In genomic region chr14:59189822-59190368, GRCh38 we compare ENCODE assay signal across 8 cellular contexts. TPM values are rescaled to one million over a fixed set of nuclear protein-coding genes. Genes with fewer than 3 reads are reported as not detected.
DNase-seq lines count a peak whose midpoint lies in the region; ATAC-seq and TF ChIP-seq lines count a peak whose summit lies in the region.

No MANE protein-coding gene starts in this region.

- H3K4me3 ChIP-seq in AG09309 (ENCODE audit: control insufficient read depth, low read depth, low read length): peak overlapping the region; percentile 96

- peaks cover 6% of the 10 kb centered on the region for H3K27me3 Mint-ChIP-seq in activated CD4-positive, alpha-beta T cell treated with anti-CD3 and anti-CD28 coated beads for 36 hours

- peak; percentile 67 for DNase-seq in AG09309 (ENCODE audit: low read depth)
- peak; percentile 87 to 90 for DNase-seq in NCI-H446 (lab: John Stamatoyannopoulos, UW)
- DNase-seq in activated CD4-positive, alpha-beta T cell treated with anti-CD3 and anti-CD28 coated beads for 36 hours: peak; percentile 88
- DNase-seq in left colon: peak; percentile 94 to 95
- DNase-seq in stimulated activated CD4-positive, alpha-beta T cell treated with anti-CD3 and anti-CD28 coated beads, Interleukin-1b, Interleukin-23, amount 100 ng/mL, for 24 hours (ENCODE audit: low read depth in 4 of 4, low spot score in 1 of 4): peak; percentile 29 to 66 (median 40)

- H3K27ac Mint-ChIP-seq in activated CD4-positive, alpha-beta T cell treated with anti-CD3 and anti-CD28 coated beads for 36 hours: peak overlapping the region; percentile 63

- H3K4me1 Mint-ChIP-seq in activated CD4-positive, alpha-beta T cell treated with anti-CD3 and anti-CD28 coated beads for 36 hours: peaks cover 13% of the 10 kb centered on the region

- intact Hi-C loops in activated CD4-positive, alpha-beta T cell treated with anti-CD3 and anti-CD28 coated beads for 36 hours (cut with DNase I, micrococcal nuclease): loop anchor here (1.0 to 10.0 kb wide), 13 partner anchors 63 to 1795 kb away; partner anchors contain the start of genes DACT1 (in 2 of the 2), PPM1A (in 2 of the 2), CCDC175 (in 1 of the 2) and DHRS7 (in 1 of the 2)
- intact Hi-C loops in left colon (cut with DNase I, micrococcal nuclease): loop anchor here in 1 of 2 donors (10.0 kb wide), 1 partner anchor 55 kb away; no protein-coding TSS in a partner anchor

- H3K4me3 Mint-ChIP-seq in activated CD4-positive, alpha-beta T cell treated with anti-CD3 and anti-CD28 coated beads for 36 hours: peak overlapping the region; percentile 93

- H3K27ac ChIP-seq in cingulate gyrus (ENCODE audit: low read depth, low read length): peak overlapping the region; percentile 65

- no peaks in the 10 kb centered on the region for H3K9me3 Mint-ChIP-seq in activated CD4-positive, alpha-beta T cell treated with anti-CD3 and anti-CD28 coated beads for 36 hours (ENCODE audit: low read depth)

- CTCF ChIA-PET in activated CD4-positive, alpha-beta T cell treated with anti-CD3 and anti-CD28 coated beads for 36 hours (lab: Charles Lee): interaction anchor here (0.5 kb wide), 1 partner anchor 518 kb away, joined by 3 read pairs; no protein-coding TSS in a partner anchor

- H3K36me3 Mint-ChIP-seq in activated CD4-positive, alpha-beta T cell treated with anti-CD3 and anti-CD28 coated beads for 36 hours (ENCODE audit: low read depth): no peaks in the 10 kb centered on the region

- POLR2A ChIA-PET in activated CD4-positive, alpha-beta T cell treated with anti-CD3 and anti-CD28 coated beads for 36 hours (lab: Charles Lee): no interaction called here

- TF ChIP-seq CTCF in AG09309 (IDR thresholded peaks at IDR 0.05; ENCODE audit: control insufficient read depth, insufficient read depth, low read depth, low read length, missing control alignments): no peak

- peak; percentile 41 for ATAC-seq in GM19025 (IDR thresholded peaks at IDR 0.05; ENCODE audit: low read depth, unreplicated experiment)
- ATAC-seq in HG03280 (IDR thresholded peaks at IDR 0.05; ENCODE audit: unreplicated experiment): peak; percentile 51
- ATAC-seq in activated CD4-positive, alpha-beta T cell treated with anti-CD3 and anti-CD28 coated beads for 36 hours: peak; percentile 9
- peak; percentile 54 for ATAC-seq in left colon

RNA-seq across cellular contexts. Expression of gene DAAM1, which starts 1.4 kb away (rescaled TPM):
- 10 to 100 TPM; 11.3 to 11.7 TPM for total RNA-seq in activated CD4-positive, alpha-beta T cell treated with anti-CD3 and anti-CD28 coated beads for 36 hours
- 10 to 100 TPM; 38.1 to 61.5 TPM for total RNA-seq in left colon

Comparison
In these comparisons a context has a peak if more than half of its experiments do, and no peak if none do; other contexts are left out.
1. Peak in every context shown above with its lines: DNase-seq, ATAC-seq, H3K4me3 ChIP-seq and H3K27ac ChIP-seq.
2. DNase-seq: peak in every context shown above with its lines; median percentile 94 in left colon; 88 in NCI-H446; 88 in activated CD4-positive, alpha-beta T cell treated with anti-CD3 and anti-CD28 coated beads for 36 hours; 67 in AG09309; 40 in stimulated activated CD4-positive, alpha-beta T cell treated with anti-CD3 and anti-CD28 coated beads, Interleukin-1b, Interleukin-23, amount 100 ng/mL, for 24 hours.